Comparison of ENCODE assay signal across 15 cellular contexts in genomic region chr2:111176388-111176787, GRCh38. TPM values are rescaled to one million over a fixed set of nuclear protein-coding genes. Genes with fewer than 3 reads are reported as not detected.
DNase-seq lines count a peak whose midpoint lies in the region; ATAC-seq, FAIRE-seq and TF ChIP-seq lines count a peak whose summit lies in the region.
"Had no signal": no experiment of that assay in that cellular context is flagged by ENCODE, and none has a peak within 500 bp of the region (broad histone marks: within the 10 kb centered on the region; RNA-seq: fewer than 3 reads in every experiment).

No MANE protein-coding gene starts in this region.

- H3K9ac ChIP-seq in HepG2 (ENCODE audit: insufficient read depth, low read depth, low read length) = no peak overlapping the region

- TF ChIP-seq EP300 in HepG2 (IDR thresholded peaks at IDR 0.05; ENCODE audit: low read depth in 2 of 2, low read length in 2 of 2) (0 out of 4 replicates have a peak, but pooled peaks of 1 of the 2 experiments have one; percentile 7), HepG2 (CRISPR knock-in tag; IDR thresholded peaks at IDR 0.05; ENCODE audit: borderline replicate concordance) (peak; percentile 41; the same call in 1 of the 2 replicates), stomach (IDR thresholded peaks at IDR 0.05) (no peak)

- DNase-seq in left ventricle myocardium superior = no peak
- no peak for DNase-seq in left ventricle myocardium inferior
- peak; percentile 13 for DNase-seq in RWPE1 (ENCODE audit: low spot score)
- peak; percentile 38 for DNase-seq in HepG2 (ENCODE audit: low spot score)
- DNase-seq in stomach = peak; percentile 68
- no peak for DNase-seq in NCI-H187 (lab: John Stamatoyannopoulos, UW)
- DNase-seq: ACHN; CD4-positive, alpha-beta T cell; NCI-H1436 treated with DMSO at 0.1 percent for 48 hours; NCI-H2081 treated with DMSO at 0.1 percent for 48 hours; NCI-H526; NK-92 treated with Interleukin-12 subunit alpha and Interleukin-12 subunit beta, amount 100 ng/mL, for 24 hours; OCI-M1 had no signal

- H2AFZ ChIP-seq in HepG2 (ENCODE audit: low read length) = no peak overlapping the region

- in situ Hi-C loops in HepG2 (cut with HindIII; ENCODE audit: extremely low pct_ligation_motif_present, low pct_unique_long_range_greater_than_20kb) = no loop called here

- no peak for FAIRE-seq in HepG2 (lab: Jason Lieb, UNC)

- ATAC-seq in left ventricle myocardium superior (peak; percentile 35), HepG2 (peak; percentile 8), HG03280 (IDR thresholded peaks at IDR 0.05; ENCODE audit: unreplicated experiment) (no peak)

- H3K9me3 ChIP-seq in left ventricle myocardium inferior (replicated peaks) = no peaks in the 10 kb centered on the region
- H3K9me3 ChIP-seq in HepG2 (ENCODE audit: low read length) = no peaks in the 10 kb centered on the region
- H3K9me3 ChIP-seq in stomach = no peaks in the 10 kb centered on the region
- H3K9me3 ChIP-seq: HAP-1 had no signal

- intact Hi-C loops in left ventricle myocardium superior (cut with micrococcal nuclease) (no loop called here), left ventricle myocardium inferior (cut with micrococcal nuclease) (no loop called here), HepG2 (cut with micrococcal nuclease; ENCODE audit: unreplicated experiment) (loop anchor here (5.0 kb wide), 1 partner anchor 64 kb away; no protein-coding TSS in a partner anchor), stomach (cut with DNase I; ENCODE audit: low total_unique reads) (no loop called here)

- 22% methylated on average over 7 of the region's 7 CpGs for WGBS in HepG2 (ENCODE audit: low lambda C conversion rate)
- 58 to 92% (median 80%) methylated on average over 7 of the region's 7 CpGs for WGBS in stomach, 5 donors

- H3K36me3 ChIP-seq in left ventricle myocardium inferior = no peaks in the 10 kb centered on the region
- H3K36me3 ChIP-seq in HepG2 (replicated peaks in 1 of 2; ENCODE audit: control insufficient read depth in 1 of 2, insufficient read depth in 2 of 2, low read length in 2 of 2) = no peaks in the 10 kb centered on the region
- H3K36me3 ChIP-seq in stomach = no peaks in the 10 kb centered on the region
- H3K36me3 ChIP-seq: HAP-1 had no signal

- CTCF ChIA-PET in RWPE1 (lab: Yijun Ruan, JAX) (interaction anchor here (0.6 kb wide), 1 partner anchor 70 kb away, joined by 3 read pairs; no protein-coding TSS in a partner anchor), HepG2 (lab: Yijun Ruan, JAX; ENCODE audit: low intra/inter-chr PET ratio, low total read pairs) (no interaction called here)

- TF ChIP-seq CTCF in left ventricle myocardium inferior (IDR thresholded peaks at IDR 0.05; ENCODE audit: borderline replicate concordance) (no peak), RWPE1 (conservative IDR thresholded peaks at IDR 0.05; ENCODE audit: low read depth) (no peak), HepG2 (CRISPR knock-in tag; IDR thresholded peaks at IDR 0.05) (no peak), stomach (IDR thresholded peaks at IDR 0.05) (no peak)

- no peak overlapping the region for H3K4me3 ChIP-seq in left ventricle myocardium inferior
- 0 out of 6 replicates have a peak overlapping the region, but pooled peaks of 1 of the 3 experiments have one; percentile 0 for H3K4me3 ChIP-seq in HepG2 (replicated peaks in 1 of 3; ENCODE audit: insufficient read depth in 1 of 3, low read depth in 2 of 3, low read length in 3 of 3)
- H3K4me3 ChIP-seq in stomach = no peak overlapping the region
- H3K4me3 ChIP-seq: HAP-1 had no signal

- BruUV-seq in HepG2 (replicated peaks; lab: Mats Ljungman, UMichigan) = no TSS peak

- no peak for TF ChIP-seq POLR2A in HepG2 (IDR thresholded peaks at IDR 0.05; ENCODE audit: insufficient read depth in 1 of 2, low read depth in 2 of 2, low read length in 2 of 2)
- TF ChIP-seq POLR2A in stomach (IDR thresholded peaks at IDR 0.05) = no peak

- H3K4me1 ChIP-seq in left ventricle myocardium inferior (no peaks in the 10 kb centered on the region), HepG2 (ENCODE audit: insufficient read depth, low read length) (peaks cover 49% of the 10 kb centered on the region), stomach (peaks cover 6 to 23% (median 15%) of the 10 kb centered on the region in 4 donors)
- H3K4me1 ChIP-seq: HAP-1 had no signal

- no peaks in the 10 kb centered on the region for H3K79me2 ChIP-seq in HepG2 (ENCODE audit: insufficient read depth, low read length)

- H4K20me1 ChIP-seq in HepG2 (ENCODE audit: insufficient read depth, low read length) = no peaks in the 10 kb centered on the region

- H3K4me2 ChIP-seq in HepG2 (ENCODE audit: low read depth, low read length) = peak overlapping the region; percentile 56

- H3K27ac ChIP-seq in left ventricle myocardium inferior (replicated peaks) (no peak overlapping the region), RWPE1 (no peak overlapping the region), HepG2 (ENCODE audit: extremely low read length, insufficient read depth, low read length) (no peak overlapping the region), stomach (no peak overlapping the region)

- no peaks in the 10 kb centered on the region for H3K27me3 ChIP-seq in left ventricle myocardium inferior (ENCODE audit: low read depth)
- 0 out of 5 replicates have a peak, but pooled peaks cover 0 to 3% of the 10 kb centered on the region in 2 experiments for H3K27me3 ChIP-seq in HepG2 (ENCODE audit: control insufficient read depth in 1 of 2, insufficient read depth in 2 of 2, low read length in 2 of 2)
- H3K27me3 ChIP-seq in stomach = no peaks in the 10 kb centered on the region

- TF ChIP-seq RAD21 in HepG2 (CRISPR knock-in tag; IDR thresholded peaks at IDR 0.05) = no peak

- POLR2A ChIA-PET in RWPE1 (lab: Yijun Ruan, JAX; ENCODE audit: low non-redundant PET) (no interaction called here), HepG2 (lab: Yijun Ruan, JAX) (interaction anchor here (1.9 kb wide), 1 partner anchor 56 kb away, joined by 8 read pairs; the partner anchor contains the start of gene BCL2L11)

TF ChIP-seq in HepG2, 621 proteins besides CTCF, POLR2A, EP300 and RAD21 (continues in another document):
- TF ChIP-seq NR2F1 (CRISPR knock-in tag; IDR thresholded peaks at IDR 0.05) (peak; percentile 63 to 66; a peak in 3 of 4 replicates), NFE2L2 (IDR thresholded peaks at IDR 0.05; ENCODE audit: low read length) (0 out of 2 replicates have a peak, but pooled peaks have one; percentile 8), KDM5B (CRISPR knock-in tag; IDR thresholded peaks at IDR 0.05; ENCODE audit: borderline replicate concordance) (0 out of 2 replicates have a peak, but pooled peaks have one; percentile 22), ZNF335 (CRISPR knock-in tag; IDR thresholded peaks at IDR 0.05) (0 out of 2 replicates have a peak, but pooled peaks have one; percentile 46), ZNF549 (CRISPR knock-in tag; IDR thresholded peaks at IDR 0.05) (no peak), RARA (CRISPR knock-in tag; IDR thresholded peaks at IDR 0.05) (peak; percentile 96), ZNF704 (CRISPR knock-in tag; IDR thresholded peaks at IDR 0.05; ENCODE audit: borderline replicate concordance) (no peak), ELF4 (CRISPR knock-in tag; IDR thresholded peaks at IDR 0.05; ENCODE audit: borderline replicate concordance) (no peak), ETV5 (CRISPR knock-in tag; IDR thresholded peaks at IDR 0.05; ENCODE audit: borderline replicate concordance) (peak; percentile 22; the same call in 1 of the 2 replicates), FOXK1 (CRISPR knock-in tag; IDR thresholded peaks at IDR 0.05; ENCODE audit: borderline replicate concordance, low read depth) (0 out of 2 replicates have a peak, but pooled peaks have one; percentile 22), ZNF501 (CRISPR knock-in tag; IDR thresholded peaks at IDR 0.05) (peak; percentile 37; the same call in 1 of the 2 replicates), ZNF383 (CRISPR knock-in tag; IDR thresholded peaks at IDR 0.05; ENCODE audit: borderline replicate concordance) (no peak), RXRA (CRISPR knock-in tag; IDR thresholded peaks at IDR 0.05) (peak; percentile 92)

RNA-seq across cellular contexts. Expression of gene BCL2L11, which starts 55.7 kb away (rescaled TPM):
- total RNA-seq in left ventricle myocardium superior = 10.1 TPM
- total RNA-seq in left ventricle myocardium inferior = 8.4 TPM
- total RNA-seq in HepG2 (2016; rRNA removed; fragmentation: Illumina TruSeq; extraction: Trizol) = 9.7 and 9.9 TPM in 2 replicates
- 1.5 and 4.5 TPM in 2 replicates for total RNA-seq in HepG2 (2016; cell fraction: cytosol; rRNA removed; fragmentation: Illumina TruSeq; extraction: Trizol; ENCODE audit: low read depth)
- total RNA-seq in HepG2 (2016; cell fraction: insoluble cytoplasmic fraction; rRNA removed; fragmentation: Illumina TruSeq; extraction: Trizol) = 6.4 and 9.7 TPM in 2 replicates
- total RNA-seq in HepG2 (2016; cell fraction: membrane; rRNA removed; fragmentation: Illumina TruSeq; extraction: Trizol) = 6.9 and 7.6 TPM in 2 replicates
- 22.7 and 24.2 TPM in 2 replicates for total RNA-seq in HepG2 (2016; cell fraction: nucleus; rRNA removed; fragmentation: Illumina TruSeq; extraction: Trizol)
- 6.1 and 6.4 TPM in 2 replicates for polyA plus RNA-seq in HepG2 (2011; rRNA removed)
- 3.7 and 5.7 TPM in 2 replicates for polyA plus RNA-seq in HepG2 (2011; cell fraction: cytosol; rRNA removed)
- 9.5 and 16.1 TPM in 2 replicates for polyA plus RNA-seq in HepG2 (2011; cell fraction: nucleus; rRNA removed)
- polyA plus RNA-seq in HepG2 (2012) = 11.6 and 12.0 TPM in 2 replicates
- 1.6 and 2.1 TPM in 2 replicates for polyA plus RNA-seq in HepG2 (2016; cell fraction: cytosol; fragmentation: Illumina TruSeq; extraction: Trizol; ENCODE audit: low read depth)
- polyA plus RNA-seq in HepG2 (2016; cell fraction: insoluble cytoplasmic fraction; fragmentation: Illumina TruSeq; extraction: Trizol; ENCODE audit: low read depth) = 9.9 and 10.8 TPM in 2 replicates
- 3.1 and 3.8 TPM in 2 replicates for polyA plus RNA-seq in HepG2 (2016; cell fraction: membrane; fragmentation: Illumina TruSeq; extraction: Trizol; ENCODE audit: low read depth)
- 22.4 and 23.3 TPM in 2 replicates for polyA plus RNA-seq in HepG2 (2016; cell fraction: nucleus; fragmentation: Illumina TruSeq; extraction: Trizol; ENCODE audit: insufficient read depth, low read depth)
- polyA minus RNA-seq in HepG2 (2011; rRNA and poly(A)+ RNA removed; ENCODE audit: low replicate concordance) = 7.4 and 11.0 TPM in 2 replicates
- polyA minus RNA-seq in HepG2 (2011; cell fraction: cytosol; rRNA and poly(A)+ RNA removed) = 6.5 and 6.6 TPM in 2 replicates
- 24.2 and 24.5 TPM in 2 replicates for polyA minus RNA-seq in HepG2 (2011; cell fraction: nucleus; rRNA and poly(A)+ RNA removed)
- 10 to 100 TPM in 3 of 5 donors, 1 to 10 TPM in 1, under 1 TPM in 1; 0.29 to 41.2 (median 16.2) TPM for total RNA-seq in stomach
- polyA plus RNA-seq in stomach = 1 to 10 TPM; 4.3 to 4.9 (median 4.6) TPM

Comparison
In these comparisons a context has a peak if more than half of its experiments do, and no peak if none do; other contexts are left out.
1. DNase-seq: peak in RWPE1 (single experiment), HepG2 (single experiment) and stomach (single experiment); none in left ventricle myocardium superior (single experiment), left ventricle myocardium inferior (single experiment) and NCI-H187 (0 of 2).